ENCODE assay signal across 11 cellular contexts in the genomic region with DNA sequence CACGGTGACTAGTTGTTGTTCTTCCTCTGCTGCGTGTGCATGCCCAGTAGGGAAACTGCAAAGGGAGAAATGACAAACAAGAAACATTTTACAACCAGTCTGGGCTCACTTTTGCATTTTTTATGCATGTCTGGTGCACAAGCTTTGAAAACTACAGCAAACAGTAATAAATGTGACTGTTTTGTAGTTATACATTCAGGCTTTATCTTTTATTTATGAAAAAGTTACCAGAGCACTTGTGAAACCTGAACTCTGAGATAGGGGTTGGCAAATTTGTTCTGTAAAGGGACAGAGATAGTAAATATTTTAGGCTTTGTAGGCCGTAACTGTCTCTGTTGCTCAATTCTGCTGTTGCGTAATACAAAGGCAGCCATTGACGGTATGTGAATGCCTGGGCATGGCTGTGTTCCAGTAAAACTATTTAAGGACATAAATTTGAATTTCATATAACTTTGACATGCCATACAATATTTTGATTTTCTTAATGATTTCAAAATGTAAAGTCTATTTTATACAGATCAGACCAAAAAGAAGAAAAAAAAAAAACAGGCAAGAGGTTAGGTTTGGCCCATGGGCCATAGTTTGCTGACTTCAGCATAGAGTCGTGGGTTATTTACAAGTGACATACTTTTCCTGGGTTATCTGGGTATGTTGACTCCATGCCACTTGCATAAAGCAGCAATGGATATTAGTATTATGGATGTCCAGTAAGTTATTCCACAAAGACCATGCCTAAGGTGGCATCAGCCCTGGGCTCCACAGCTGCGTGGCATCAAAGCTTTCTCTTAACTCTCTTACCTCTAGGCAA. TPM values are rescaled to one million over a fixed set of nuclear protein-coding genes. Genes with fewer than 3 reads are reported as not detected.
DNase-seq lines count a peak whose midpoint lies in the region; ATAC-seq, FAIRE-seq and TF ChIP-seq lines count a peak whose summit lies in the region.
"Had no signal": no experiment of that assay in that cellular context is flagged by ENCODE, and none has a peak within 500 bp of the region (broad histone marks: within the 10 kb centered on the region; RNA-seq: fewer than 3 reads in every experiment).

No MANE protein-coding gene starts in this region.

- H3K4me3 ChIP-seq in right lobe of liver: no peak overlapping the region
- H3K4me3 ChIP-seq in upper lobe of left lung: no peak overlapping the region
- H3K4me3 ChIP-seq in kidney (ENCODE audit: low read length in 2 of 2): no peak overlapping the region
- H3K4me3 ChIP-seq: Peyer's patch had no signal

- peak in 1 of 4 donors; percentile 60 for TF ChIP-seq EP300 in upper lobe of left lung (IDR thresholded peaks at IDR 0.05)

- ATAC-seq in right lobe of liver: peak; percentile 28 to 68 (median 37)
- ATAC-seq in upper lobe of left lung (ENCODE audit: low FRiP score in 2 of 2): no peak

- H3K4me1 ChIP-seq in right lobe of liver (peaks cover 0 to 61% (median 32%) of the 10 kb centered on the region in 4 donors), upper lobe of left lung (peaks cover 85 to 97% (median 89%) of the 10 kb centered on the region in 4 donors), kidney (ENCODE audit: control insufficient read depth in 1 of 2, insufficient read depth in 1 of 2, low read depth in 1 of 2, low read length in 2 of 2) (peaks cover 19 to 22% of the 10 kb centered on the region in 2 donors)

- WGBS in right lobe of liver (ENCODE audit: insufficient coverage, low coverage, low lambda C conversion rate, missing lambda C conversion rate): 16% methylated on average over 6 of the region's 7 CpGs
- WGBS in upper lobe of left lung, 2 donors: 36 to 52% methylated on average over 7 of the region's 7 CpGs

- TF ChIP-seq POLR2A in right lobe of liver (IDR thresholded peaks at IDR 0.05): no peak
- no peak for TF ChIP-seq POLR2A in upper lobe of left lung (IDR thresholded peaks at IDR 0.05)

- no peak for FAIRE-seq in kidney (lab: Jason Lieb, UNC)

- H3K36me3 ChIP-seq in right lobe of liver (peaks cover 0 to 11% (median 7%) of the 10 kb centered on the region in 4 donors), upper lobe of left lung (peaks cover 13 to 58% (median 19%) of the 10 kb centered on the region in 4 donors), kidney (ENCODE audit: control insufficient read depth in 1 of 2, insufficient read depth in 2 of 2, low read length in 2 of 2) (peaks cover 24 to 52% of the 10 kb centered on the region in 2 donors)

- no peaks in the 10 kb centered on the region for H3K27me3 Mint-ChIP-seq in brain

- H3K36me3 Mint-ChIP-seq in brain: peaks cover 75% of the 10 kb centered on the region

- H3K9me3 Mint-ChIP-seq in brain: peaks cover 0 to 6% (median 0%) of the 10 kb centered on the region in 5 experiments
- H3K9me3 Mint-ChIP-seq: activated T-helper 1 cell treated with anti-CD3 and anti-CD28 coated beads, Interleukin-12 subunit alpha, Interleukin-12 subunit beta, Interleukin-2, Interleukin-4 antibody, amounts not matched to agents 30 ng/mL and 10 ng/mL and 1 ng/mL, durations not matched to agents 14 hours and 24 hours and 36 hours had no signal

- peak overlapping the region in 3 of 5 experiments; percentile 16 to 70 (median 34) for H3K27ac Mint-ChIP-seq in brain
- H3K27ac Mint-ChIP-seq: activated T-helper 1 cell treated with anti-CD3 and anti-CD28 coated beads, Interleukin-12 subunit alpha, Interleukin-12 subunit beta, Interleukin-2, Interleukin-4 antibody, amounts not matched to agents 30 ng/mL and 10 ng/mL and 1 ng/mL, durations not matched to agents 14 hours and 24 hours and 36 hours had no signal

- H3K4me1 Mint-ChIP-seq in brain: peaks cover 31% of the 10 kb centered on the region

- TF ChIP-seq CTCF in brain (conservative IDR thresholded peaks at IDR 0.05) (no peak), right lobe of liver (IDR thresholded peaks at IDR 0.05) (peak in 1 of 4 donors; percentile 5), upper lobe of left lung (IDR thresholded peaks at IDR 0.05) (no peak), kidney (IDR thresholded peaks at IDR 0.05; ENCODE audit: borderline replicate concordance, extremely low read depth, insufficient read depth) (no peak)

- peak; percentile 56 for DNase-seq in SKM-1 treated with dmso at 0.1 percent for 144 hours (lab: John Stamatoyannopoulos, UW; ENCODE audit: unreplicated experiment)
- no peak for DNase-seq in SKM-1 (lab: John Stamatoyannopoulos, UW; ENCODE audit: unreplicated experiment)
- DNase-seq in right lobe of liver: peak in 1 of 3 donors; percentile 87
- DNase-seq in upper lobe of left lung: peak in 1 of 2 donors; percentile 69
- DNase-seq in glomerular visceral epithelial cell (ENCODE audit: extremely low spot score): no peak
- DNase-seq in NCI-H69 (lab: John Stamatoyannopoulos, UW): no peak
- DNase-seq in kidney: no peak
- DNase-seq: Peyer's patch had no signal

- H3K4me3 Mint-ChIP-seq in brain: no peak overlapping the region
- H3K4me3 Mint-ChIP-seq: activated T-helper 1 cell treated with anti-CD3 and anti-CD28 coated beads, Interleukin-12 subunit alpha, Interleukin-12 subunit beta, Interleukin-2, Interleukin-4 antibody, amounts not matched to agents 30 ng/mL and 10 ng/mL and 1 ng/mL, durations not matched to agents 14 hours and 24 hours and 36 hours had no signal

- no peak overlapping the region for H3K9ac ChIP-seq in kidney (ENCODE audit: low read length in 2 of 2)

- no peaks in the 10 kb centered on the region for H3K27me3 ChIP-seq in right lobe of liver
- H3K27me3 ChIP-seq in upper lobe of left lung: no peaks in the 10 kb centered on the region
- H3K27me3 ChIP-seq: Peyer's patch had no signal

- H3K27ac ChIP-seq in right lobe of liver (peak overlapping the region; percentile 61 to 92 (median 89)), upper lobe of left lung (peak overlapping the region; percentile 54 to 90 (median 72)), kidney (ENCODE audit: low read depth in 2 of 2, low read length in 2 of 2) (peak overlapping the region in 1 of 2 donors; percentile 20)
- H3K27ac ChIP-seq: 22Rv1 had no signal

- H3K9me3 ChIP-seq in right lobe of liver (no peaks in the 10 kb centered on the region), upper lobe of left lung (no peaks in the 10 kb centered on the region), kidney (ENCODE audit: control insufficient read depth in 1 of 2, low read length in 2 of 2) (no peaks in the 10 kb centered on the region)
- H3K9me3 ChIP-seq: Peyer's patch had no signal

- intact Hi-C loops in right lobe of liver (cut with DNase I): no loop called here
- intact Hi-C loops in kidney (cut with DNase I): no loop called here

RNA-seq across cellular contexts. Expression of a gene that starts 53.6 kb away (rescaled TPM):
- polyA plus RNA-seq in brain (ENCODE audit: insufficient read depth, low read depth, low replicate concordance) (0.58 TPM), kidney (ENCODE audit: insufficient read depth, low read depth, low replicate concordance) (1.7 TPM)
- total RNA-seq in right lobe of liver (1 to 10 TPM in 4 of 6 experiments, under 1 TPM in 2; 0.82 to 2.5 (median 1.5) TPM), upper lobe of left lung (1 to 10 TPM; 1.5 to 7.3 (median 4.0) TPM), kidney (3.1 TPM)

Comparison
In these comparisons a context has a peak if more than half of its experiments do, and no peak if none do; other contexts are left out.
1. ATAC-seq: peak in right lobe of liver (4 of 4); none in upper lobe of left lung (0 of 2).